9 cellular contexts compared by ENCODE assay signal in the genomic region with DNA sequence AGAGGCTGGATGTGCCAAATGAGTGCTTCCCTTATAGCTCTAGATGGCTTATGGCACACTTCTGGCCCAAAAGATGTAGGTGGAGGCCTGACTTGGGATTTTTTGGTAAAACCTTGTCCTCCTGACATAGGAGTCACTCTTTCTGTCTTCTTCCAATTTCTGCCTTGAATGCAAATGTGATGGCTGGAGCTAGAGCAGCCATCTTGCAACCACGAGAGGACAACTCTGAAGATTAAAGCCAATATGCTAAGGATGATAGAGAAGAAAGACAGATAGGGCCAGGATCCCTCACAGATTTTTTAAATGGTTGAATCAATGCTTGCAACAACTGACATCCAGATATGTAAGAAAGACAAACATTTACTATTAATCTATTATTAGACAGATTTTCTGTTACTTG.
"Had no signal": no experiment of that assay in that cellular context is flagged by ENCODE, and none has a peak within 500 bp of the region (broad histone marks: within the 10 kb centered on the region; RNA-seq: fewer than 3 reads in every experiment).

No MANE protein-coding gene starts in this region.

- FAIRE-seq: H54, HTR-8/SVneo had no signal

- H3K4me2 ChIP-seq: KMS-11 had no signal

- DNase-seq: GOT3, H9, HCEC 1CT, HFFc6, IMR-90, KBM-7 had no signal

- H3K9ac ChIP-seq: KMS-11 had no signal

- H3K27ac ChIP-seq: KMS-11 had no signal
